In genomic region chr10:75468612-75469011, GRCh38 we compare ENCODE assay signal across 18 cellular contexts. TPM values are rescaled to one million over a fixed set of nuclear protein-coding genes. Genes with fewer than 3 reads are reported as not detected.
DNase-seq lines count a peak whose midpoint lies in the region; ATAC-seq, FAIRE-seq and TF ChIP-seq lines count a peak whose summit lies in the region.
"Had no signal": no experiment of that assay in that cellular context is flagged by ENCODE, and none has a peak within 500 bp of the region (broad histone marks: within the 10 kb centered on the region; RNA-seq: fewer than 3 reads in every experiment).

No MANE protein-coding gene starts in this region.

- peaks cover 5% of the 10 kb centered on the region; the same call in 1 of the 2 replicates for H3F3A ChIP-seq in PC-9 (ENCODE audit: insufficient read depth, low read depth)

- CTCF ChIA-PET in A549 (lab: Yijun Ruan, JAX) (interaction anchor here (0.6 kb wide), 1 partner anchor 27 kb away, joined by 3 read pairs; no protein-coding TSS in a partner anchor), PC-9 (lab: Charles Lee) (no interaction called here)

- H3K4me3 ChIP-seq in A549 = no peak overlapping the region
- H3K4me3 ChIP-seq in PC-9 = no peak overlapping the region
- no peak overlapping the region for H3K4me3 ChIP-seq in esophagus squamous epithelium
- H3K4me3 ChIP-seq in ovary = no peak overlapping the region
- H3K4me3 ChIP-seq in right lobe of liver = no peak overlapping the region
- H3K4me3 ChIP-seq: body of pancreas, upper lobe of right lung had no signal

- TF ChIP-seq RAD21 in A549 (conservative IDR thresholded peaks at IDR 0.05 in 1 of 2, IDR thresholded peaks at IDR 0.05 in 1 of 2) = no peak

- intact Hi-C loops in PC-9 (cut with micrococcal nuclease; ENCODE audit: unreplicated experiment) = no loop called here
- intact Hi-C loops in esophagus squamous epithelium (cut with DNase I) = no loop called here
- intact Hi-C loops in ovary (cut with DNase I) = loop anchor here in 1 of 4 donors (2.0 kb wide), 1 partner anchor 64 kb away; no protein-coding TSS in a partner anchor
- intact Hi-C loops in right lobe of liver (cut with DNase I) = no loop called here

- H3K27ac Mint-ChIP-seq in stimulated activated naive CD8-positive, alpha-beta T cell treated with anti-CD3 and anti-CD28 coated beads, Interleukin-15, amount 100 ng/mL, for 72 hours = no peak overlapping the region
- H3K27ac Mint-ChIP-seq: activated CD4-positive, alpha-beta memory T cell treated with anti-CD3 and anti-CD28 coated beads for 36 hours; activated naive CD4-positive, alpha-beta T cell treated with anti-CD3 and anti-CD28 coated beads, Interleukin-2, amount 50 U/mL, for 24 hours; WTC11 had no signal

- WGBS in A549 (ENCODE audit: missing lambda C conversion rate) = 74% methylated on average over 7 of the region's 7 CpGs
- 25 to 46% methylated on average over 6 to 7 of the region's 7 CpGs for WGBS in esophagus squamous epithelium, 2 donors
- WGBS in ovary, 3 donors = 55 to 75% (median 74%) methylated on average over 7 of the region's 7 CpGs
- WGBS in right lobe of liver (ENCODE audit: insufficient coverage, low coverage, low lambda C conversion rate, missing lambda C conversion rate) = 76% methylated on average over 6 of the region's 7 CpGs

- H3K4me1 ChIP-seq in A549 = peaks cover 59% of the 10 kb centered on the region
- peaks cover 16% of the 10 kb centered on the region for H3K4me1 ChIP-seq in PC-9 (replicated peaks; ENCODE audit: insufficient read depth)
- H3K4me1 ChIP-seq in esophagus squamous epithelium = peaks cover 27 to 66% (median 39%) of the 10 kb centered on the region in 3 donors
- peaks cover 11% of the 10 kb centered on the region for H3K4me1 ChIP-seq in ovary (ENCODE audit: insufficient read depth)
- H3K4me1 ChIP-seq in right lobe of liver = peaks cover 0 to 3% (median 0%) of the 10 kb centered on the region in 4 donors

- no peak for TF ChIP-seq EP300 in A549 (IDR thresholded peaks at IDR 0.05)
- no peak for TF ChIP-seq EP300 in ovary (IDR thresholded peaks at IDR 0.05)

- H3K9me3 ChIP-seq in A549 (no peaks in the 10 kb centered on the region), PC-9 (ENCODE audit: insufficient read depth, low read depth) (no peaks in the 10 kb centered on the region; the same call in 1 of the 2 replicates), esophagus squamous epithelium (no peaks in the 10 kb centered on the region), ovary (no peaks in the 10 kb centered on the region), right lobe of liver (no peaks in the 10 kb centered on the region)
- H3K9me3 ChIP-seq: body of pancreas, upper lobe of right lung had no signal

- POLR2A ChIA-PET in A549 (lab: Yijun Ruan, JAX) = interaction anchor here (1.0 to 1.1 kb wide), 2 partner anchors 37 to 59 kb away, joined by 3 to 4 read pairs; partner anchors contain the start of gene LRMDA
- POLR2A ChIA-PET in PC-9 (lab: Charles Lee; ENCODE audit: unreplicated experiment) = no interaction called here

- H2AFZ ChIP-seq in PC-9 = no peak overlapping the region

- H3K36me3 ChIP-seq in PC-9 (ENCODE audit: low read depth) (no peaks in the 10 kb centered on the region), esophagus squamous epithelium (no peaks in the 10 kb centered on the region), ovary (no peaks in the 10 kb centered on the region), right lobe of liver (no peaks in the 10 kb centered on the region)
- H3K36me3 ChIP-seq: upper lobe of right lung had no signal

- H3K4me3 Mint-ChIP-seq in stimulated activated naive CD8-positive, alpha-beta T cell treated with anti-CD3 and anti-CD28 coated beads, Interleukin-15, amount 100 ng/mL, for 72 hours = no peak overlapping the region
- H3K4me3 Mint-ChIP-seq: activated CD4-positive, alpha-beta memory T cell treated with anti-CD3 and anti-CD28 coated beads for 36 hours; activated naive CD4-positive, alpha-beta T cell treated with anti-CD3 and anti-CD28 coated beads, Interleukin-2, amount 50 U/mL, for 24 hours; WTC11 had no signal

- H3K4me2 ChIP-seq in A549 = peak overlapping the region; percentile 73
- 0 out of 2 replicates have a peak overlapping the region, but pooled peaks have one; percentile 18 for H3K4me2 ChIP-seq in PC-9
- H3K4me2 ChIP-seq: KMS-11 had no signal

- no TSS peak for BruUV-seq in PC-9 (replicated peaks; lab: Mats Ljungman, UMichigan)

- H3K27ac ChIP-seq in A549 = peak overlapping the region; percentile 55 to 83
- H3K27ac ChIP-seq in PC-9 = no peak overlapping the region
- H3K27ac ChIP-seq in esophagus squamous epithelium = peak overlapping the region in 3 of 4 donors; percentile 18 to 73 (median 51)
- H3K27ac ChIP-seq in ovary = peak overlapping the region in 1 of 2 donors; percentile 13
- H3K27ac ChIP-seq in right lobe of liver = no peak overlapping the region
- H3K27ac ChIP-seq: KMS-11, upper lobe of right lung had no signal

- DNase-seq in A549 (ENCODE audit: low read depth in 1 of 2, low spot score in 1 of 2) (no peak), PC-9 (no peak), esophagus squamous epithelium (lab: John Stamatoyannopoulos, UW) (no peak), ovary (peak in 4 of 5 donors; percentile 41 to 59 (median 48)), T-helper 2 cell (no peak), right lobe of liver (no peak)
- no peak for DNase-seq in stimulated activated naive CD8-positive, alpha-beta T cell treated with anti-CD3 and anti-CD28 coated beads, Interleukin-15, amount 100 ng/mL, for 72 hours
- DNase-seq: activated CD4-positive, alpha-beta memory T cell treated with anti-CD3 and anti-CD28 coated beads for 36 hours; GDM1; NCI-H524 treated with DMSO at 0.1 percent for 48 hours; stimulated activated naive CD8-positive, alpha-beta T cell treated with anti-CD3 and anti-CD28 coated beads, Interleukin-15, Interleukin-2, amounts not matched to agents 100 U/mL and 50 U/mL, for 24 hours; upper lobe of right lung had no signal

- no peak for TF ChIP-seq POLR2A in A549 (IDR thresholded peaks at IDR 0.05; ENCODE audit: low read length)
- TF ChIP-seq POLR2A in esophagus squamous epithelium (IDR thresholded peaks at IDR 0.05) = no peak
- no peak for TF ChIP-seq POLR2A in ovary (IDR thresholded peaks at IDR 0.05)
- TF ChIP-seq POLR2A in right lobe of liver (IDR thresholded peaks at IDR 0.05) = no peak

- H3K79me2 ChIP-seq in PC-9 (ENCODE audit: low read depth) = no peaks in the 10 kb centered on the region

- TF ChIP-seq CTCF in A549 (IDR thresholded peaks at IDR 0.05) = no peak
- TF ChIP-seq CTCF in PC-9 (conservative IDR thresholded peaks at IDR 0.05) = no peak
- no peak for TF ChIP-seq CTCF in esophagus squamous epithelium (IDR thresholded peaks at IDR 0.05)
- TF ChIP-seq CTCF in ovary (IDR thresholded peaks at IDR 0.05) = no peak
- no peak for TF ChIP-seq CTCF in right lobe of liver (IDR thresholded peaks at IDR 0.05)

- no peaks in the 10 kb centered on the region for H3K27me3 ChIP-seq in PC-9 (ENCODE audit: insufficient read depth, low read depth)
- H3K27me3 ChIP-seq in esophagus squamous epithelium = no peaks in the 10 kb centered on the region
- no peaks in the 10 kb centered on the region for H3K27me3 ChIP-seq in ovary
- H3K27me3 ChIP-seq in right lobe of liver = no peaks in the 10 kb centered on the region
- H3K27me3 ChIP-seq: body of pancreas, upper lobe of right lung had no signal

- ATAC-seq in A549 = peak in 1 of 2 experiments; percentile 24; a peak in 3 of 6 replicates
- ATAC-seq in stimulated activated naive CD8-positive, alpha-beta T cell treated with anti-CD3 and anti-CD28 coated beads, Interleukin-15, amount 100 ng/mL, for 72 hours = no peak
- no peak for ATAC-seq in right lobe of liver
- ATAC-seq in HG02588 (IDR thresholded peaks at IDR 0.05; ENCODE audit: unreplicated experiment) = no peak
- ATAC-seq: stimulated activated naive CD8-positive, alpha-beta T cell treated with anti-CD3 and anti-CD28 coated beads, Interleukin-15, Interleukin-2, amounts not matched to agents 100 U/mL and 50 U/mL, for 24 hours; WTC11 had no signal

- H4K20me1 ChIP-seq in PC-9 (ENCODE audit: insufficient read depth) = no peaks in the 10 kb centered on the region

- peaks cover 35% of the 10 kb centered on the region for H3K27me3 Mint-ChIP-seq in stimulated activated naive CD8-positive, alpha-beta T cell treated with anti-CD3 and anti-CD28 coated beads, Interleukin-15, amount 100 ng/mL, for 72 hours

- H3K9me2 ChIP-seq in PC-9 (ENCODE audit: insufficient read depth) = no peaks in the 10 kb centered on the region

- no peaks in the 10 kb centered on the region for H3K9me3 Mint-ChIP-seq in stimulated activated naive CD8-positive, alpha-beta T cell treated with anti-CD3 and anti-CD28 coated beads, Interleukin-15, amount 100 ng/mL, for 72 hours
- H3K9me3 Mint-ChIP-seq: activated CD4-positive, alpha-beta memory T cell treated with anti-CD3 and anti-CD28 coated beads for 36 hours; activated naive CD4-positive, alpha-beta T cell treated with anti-CD3 and anti-CD28 coated beads, Interleukin-2, amount 50 U/mL, for 24 hours had no signal

- no peaks in the 10 kb centered on the region for H3K4me1 Mint-ChIP-seq in stimulated activated naive CD8-positive, alpha-beta T cell treated with anti-CD3 and anti-CD28 coated beads, Interleukin-15, amount 100 ng/mL, for 72 hours
- H3K4me1 Mint-ChIP-seq: activated naive CD4-positive, alpha-beta T cell treated with anti-CD3 and anti-CD28 coated beads, Interleukin-2, amount 50 U/mL, for 24 hours had no signal

- no peak for FAIRE-seq in A549 (lab: Jason Lieb, UNC)

TF ChIP-seq in A549, 52 proteins besides CTCF, POLR2A, EP300 and RAD21 (continues in another document):
- TF ChIP-seq KDM1A (IDR thresholded peaks at IDR 0.05; ENCODE audit: low read depth) = no peak
- no peak for TF ChIP-seq NPAS2 (CRISPR knock-in tag; IDR thresholded peaks at IDR 0.05; ENCODE audit: borderline replicate concordance)
- TF ChIP-seq RARB (CRISPR knock-in tag; IDR thresholded peaks at IDR 0.05) = no peak
- no peak for TF ChIP-seq RNF2 (IDR thresholded peaks at IDR 0.05; ENCODE audit: borderline replicate concordance, low read depth)

RNA-seq across cellular contexts. Expression of gene LRMDA, which starts 37.2 kb away (rescaled TPM):
- polyA plus RNA-seq in A549 (2011; rRNA removed) (5.2 and 5.6 TPM in 2 replicates), A549 (2017; fragmentation: RNase III; extraction: RNeasy Plus Mini Kit Qiagen cat#74134 plus additional on column Dnase treatment) (4.1 to 5.1 TPM (median 4.6 TPM) in 3 replicates), ovary (10 to 100 TPM; 20.6 to 25.9 TPM)
- polyA plus RNA-seq in A549 (2012; cell fraction: cytosol; rRNA removed) = 0.73 and 1.4 TPM in 2 replicates
- 0.89 and 1.5 TPM in 2 replicates for polyA plus RNA-seq in A549 (2012; cell fraction: nucleus; rRNA removed)
- 8.2 and 14.0 TPM in 2 replicates for polyA minus RNA-seq in A549 (2011; rRNA and poly(A)+ RNA removed)
- total RNA-seq in PC-9 (2021) (not detected in 2 replicates), esophagus squamous epithelium (10 to 100 TPM in 1 of 4 donors, 1 to 10 TPM in 1, under 1 TPM in 1, not detected in 1; 0.88 to 14.1 (median 5.1) TPM), ovary (10 to 100 TPM; 14.8 to 30.7 (median 22.9) TPM), right lobe of liver (10 to 100 TPM in 5 of 6 experiments, 1 to 10 TPM in 1; 9.9 to 19.9 (median 16.3) TPM)
- total RNA-seq: activated CD4-positive, alpha-beta memory T cell treated with anti-CD3 and anti-CD28 coated beads for 36 hours; HT-29 had no signal

Comparison
In these comparisons a context has a peak if more than half of its experiments do, and no peak if none do; other contexts are left out.
1. DNase-seq: peak in ovary (4 of 5); none in A549 (0 of 2), PC-9 (0 of 2), esophagus squamous epithelium (single experiment), stimulated activated naive CD8-positive, alpha-beta T cell treated with anti-CD3 and anti-CD28 coated beads, Interleukin-15, amount 100 ng/mL, for 72 hours (0 of 2), T-helper 2 cell (0 of 5) and right lobe of liver (0 of 3).
2. H3K27ac ChIP-seq: peak in A549 (2 of 2) and esophagus squamous epithelium (3 of 4); none in PC-9 (single experiment) and right lobe of liver (0 of 3).